In genomic region chr1:172373864-172374263, GRCh38 we compare ENCODE assay signal across 27 cellular contexts. TPM values are rescaled to one million over a fixed set of nuclear protein-coding genes. Genes with fewer than 3 reads are reported as not detected.
DNase-seq lines count a peak whose midpoint lies in the region; ATAC-seq and TF ChIP-seq lines count a peak whose summit lies in the region.
"Had no signal": no experiment of that assay in that cellular context is flagged by ENCODE, and none has a peak within 500 bp of the region (broad histone marks: within the 10 kb centered on the region; RNA-seq: fewer than 3 reads in every experiment).

No MANE protein-coding gene starts in this region.

- no peaks in the 10 kb centered on the region for H3K9me3 Mint-ChIP-seq in activated T-helper 17 cell treated with anti-CD3 and anti-CD28 coated beads, Interleukin-2, amount 50 U/mL, for 72 hours
- H3K9me3 Mint-ChIP-seq in stimulated activated memory B cell treated with anti-CD40 and anti-IgM and Interleukin-4, amounts not matched to agents 10 μg/mL and 1 μg/mL and 100 μg/mL, for 72 hours: peaks cover 5% of the 10 kb centered on the region
- H3K9me3 Mint-ChIP-seq: natural killer cell treated with Interleukin-12 subunit alpha and Interleukin-12 subunit beta and Interleukin-15 and Interleukin-18, amount 100 ng/mL, for 72 hours had no signal

- no peak overlapping the region for H3K4me3 Mint-ChIP-seq in activated T-helper 17 cell treated with anti-CD3 and anti-CD28 coated beads, Interleukin-2, amount 50 U/mL, for 72 hours
- no peak overlapping the region for H3K4me3 Mint-ChIP-seq in stimulated activated memory B cell treated with anti-CD40 and anti-IgM and Interleukin-4, amounts not matched to agents 10 μg/mL and 1 μg/mL and 100 μg/mL, for 72 hours
- H3K4me3 Mint-ChIP-seq: activated CD8-positive, alpha-beta T cell treated with anti-CD3 and anti-CD28 coated beads, Interleukin-2, amount 10 ng/mL, durations not matched to agents 7 days and 5 days; activated T-cell treated with anti-CD3 and anti-CD28 coated beads, Interleukin-2, amount 50 U/mL, for 24 hours; natural killer cell treated with Interleukin-12 subunit alpha and Interleukin-12 subunit beta and Interleukin-15 and Interleukin-18, amount 100 ng/mL, for 72 hours had no signal

- POLR2A ChIA-PET in HEK293T (lab: Yijun Ruan, JAX): no interaction called here

- H3K4me1 Mint-ChIP-seq in activated T-helper 17 cell treated with anti-CD3 and anti-CD28 coated beads, Interleukin-2, amount 50 U/mL, for 72 hours: peaks cover 5% of the 10 kb centered on the region
- peaks cover 12% of the 10 kb centered on the region for H3K4me1 Mint-ChIP-seq in stimulated activated memory B cell treated with anti-CD40 and anti-IgM and Interleukin-4, amounts not matched to agents 10 μg/mL and 1 μg/mL and 100 μg/mL, for 72 hours

- H3K27me3 Mint-ChIP-seq in activated T-helper 17 cell treated with anti-CD3 and anti-CD28 coated beads, Interleukin-2, amount 50 U/mL, for 72 hours: no peaks in the 10 kb centered on the region
- H3K27me3 Mint-ChIP-seq in stimulated activated memory B cell treated with anti-CD40 and anti-IgM and Interleukin-4, amounts not matched to agents 10 μg/mL and 1 μg/mL and 100 μg/mL, for 72 hours: no peaks in the 10 kb centered on the region
- H3K27me3 Mint-ChIP-seq: activated T-cell treated with anti-CD3 and anti-CD28 coated beads, Interleukin-2, amount 50 U/mL, for 24 hours; natural killer cell treated with Interleukin-12 subunit alpha and Interleukin-12 subunit beta and Interleukin-15 and Interleukin-18, amount 100 ng/mL, for 72 hours had no signal

- ATAC-seq in activated T-helper 17 cell treated with anti-CD3 and anti-CD28 coated beads, Interleukin-2, amount 50 U/mL, for 72 hours (replicated peaks): no peak
- ATAC-seq in stimulated activated memory B cell treated with anti-CD40 and anti-IgM and Interleukin-4, amounts not matched to agents 10 μg/mL and 1 μg/mL and 100 μg/mL, for 72 hours: no peak
- no peak for ATAC-seq in GM21619 (IDR thresholded peaks at IDR 0.05; ENCODE audit: unreplicated experiment)
- ATAC-seq: activated CD8-positive, alpha-beta T cell treated with anti-CD3 and anti-CD28 coated beads, Interleukin-2, amount 10 ng/mL, durations not matched to agents 7 days and 5 days; esophagus mucosa; natural killer cell treated with Interleukin-12 subunit alpha and Interleukin-12 subunit beta and Interleukin-15 and Interleukin-18, amount 100 ng/mL, for 72 hours; pancreas; right cardiac atrium had no signal

- CTCF ChIA-PET in HEK293T (lab: Yijun Ruan, JAX): no interaction called here

- DNase-seq in NOMO-1 treated with DMSO at 0.1 percent for 48 hours (lab: John Stamatoyannopoulos, UW; ENCODE audit: unreplicated experiment) (peak; percentile 11), NOMO-1 treated with dmso at 0.1 percent for 144 hours (lab: John Stamatoyannopoulos, UW; ENCODE audit: unreplicated experiment) (no peak), fibroblast of mammary gland (ENCODE audit: low read depth) (peak; percentile 75), HEK293T (ENCODE audit: extremely low spot score) (no peak)
- DNase-seq in activated CD4-positive, alpha-beta T cell treated with anti-CD3 and anti-CD28 coated beads for 1 hour: no peak
- DNase-seq: 8988T; activated CD8-positive, alpha-beta T cell treated with anti-CD3 and anti-CD28 coated beads, Interleukin-2, amount 10 ng/mL, durations not matched to agents 7 days and 5 days; activated naive CD4-positive, alpha-beta T cell; activated T-cell treated with anti-CD3 and anti-CD28 coated beads, Interleukin-2, amount 50 U/mL, for 24 hours; cerebellar nuclear complex; COR-L47; DMS79; effector memory CD4-positive, alpha-beta T cell; midbrain; NCI-H1105; pancreas; right cardiac atrium; transverse colon had no signal

- no peak for TF ChIP-seq CTCF in fibroblast of mammary gland (conservative IDR thresholded peaks at IDR 0.05; ENCODE audit: control insufficient read depth, insufficient read depth, low read depth, low read length)

- no peak overlapping the region for H3K4me3 ChIP-seq in fibroblast of mammary gland (ENCODE audit: control insufficient read depth, low read depth, low read length)
- H3K4me3 ChIP-seq: BLaER1, pancreas, transverse colon had no signal

- H3K27ac Mint-ChIP-seq in activated T-helper 17 cell treated with anti-CD3 and anti-CD28 coated beads, Interleukin-2, amount 50 U/mL, for 72 hours: peak overlapping the region; percentile 25
- peak overlapping the region; percentile 60 for H3K27ac Mint-ChIP-seq in stimulated activated memory B cell treated with anti-CD40 and anti-IgM and Interleukin-4, amounts not matched to agents 10 μg/mL and 1 μg/mL and 100 μg/mL, for 72 hours
- H3K27ac Mint-ChIP-seq: activated CD8-positive, alpha-beta T cell treated with anti-CD3 and anti-CD28 coated beads, Interleukin-2, amount 10 ng/mL, durations not matched to agents 7 days and 5 days; activated T-cell treated with anti-CD3 and anti-CD28 coated beads, Interleukin-2, amount 50 U/mL, for 24 hours; natural killer cell treated with Interleukin-12 subunit alpha and Interleukin-12 subunit beta and Interleukin-15 and Interleukin-18, amount 100 ng/mL, for 72 hours had no signal

- H3K36me3 Mint-ChIP-seq in activated T-helper 17 cell treated with anti-CD3 and anti-CD28 coated beads, Interleukin-2, amount 50 U/mL, for 72 hours (ENCODE audit: low read depth): no peaks in the 10 kb centered on the region
- H3K36me3 Mint-ChIP-seq in stimulated activated memory B cell treated with anti-CD40 and anti-IgM and Interleukin-4, amounts not matched to agents 10 μg/mL and 1 μg/mL and 100 μg/mL, for 72 hours: peaks cover 5% of the 10 kb centered on the region

TF ChIP-seq in HEK293T, 16 proteins besides CTCF, POLR2A, EP300 and RAD21:
- TF ChIP-seq BHLHE40 (IDR thresholded peaks at IDR 0.05; ENCODE audit: borderline replicate concordance): no peak
- no peak for TF ChIP-seq SP1 (IDR thresholded peaks at IDR 0.05)
- no peak for TF ChIP-seq LEF1 (IDR thresholded peaks at IDR 0.05; ENCODE audit: borderline replicate concordance)
- no peak for TF ChIP-seq CTBP1 (IDR thresholded peaks at IDR 0.05; ENCODE audit: borderline replicate concordance)
- no peak for TF ChIP-seq FOXM1 (IDR thresholded peaks at IDR 0.05; ENCODE audit: borderline replicate concordance)
- TF ChIP-seq PKNOX1 (IDR thresholded peaks at IDR 0.05): no peak
- TF ChIP-seq HDGF (IDR thresholded peaks at IDR 0.05; ENCODE audit: borderline replicate concordance): no peak
- TF ChIP-seq L3MBTL2 (conservative IDR thresholded peaks at IDR 0.05): no peak
- TF ChIP-seq TARDBP (IDR thresholded peaks at IDR 0.05): no peak
TF ChIP-seq in HEK293T: peak in this region for 0.

RNA-seq across cellular contexts. Expression of gene C1orf105, which starts 46.6 kb away (rescaled TPM):
- under 1 TPM in 1 of 2 donors, not detected in 1; 0.37 TPM for total RNA-seq in activated T-helper 17 cell treated with anti-CD3 and anti-CD28 coated beads, Interleukin-2, amount 50 U/mL, for 72 hours
- total RNA-seq: activated CD8-positive, alpha-beta T cell treated with anti-CD3 and anti-CD28 coated beads, Interleukin-2, amount 10 ng/mL, durations not matched to agents 7 days and 5 days; esophagus mucosa; glomerular endothelial cell; HT1080; natural killer cell treated with Interleukin-12 subunit alpha and Interleukin-12 subunit beta and Interleukin-15 and Interleukin-18, amount 100 ng/mL, for 72 hours; NCI-H460; pancreas; transverse colon had no signal

Comparison
In these comparisons a context has a peak if more than half of its experiments do, and no peak if none do; other contexts are left out.
1. DNase-seq: peak in NOMO-1 treated with DMSO at 0.1 percent for 48 hours (single experiment) and fibroblast of mammary gland (single experiment); none in NOMO-1 treated with dmso at 0.1 percent for 144 hours (single experiment), HEK293T (single experiment) and activated CD4-positive, alpha-beta T cell treated with anti-CD3 and anti-CD28 coated beads for 1 hour (single experiment).